1 cellular context compared by ENCODE assay signal in the genomic region with DNA sequence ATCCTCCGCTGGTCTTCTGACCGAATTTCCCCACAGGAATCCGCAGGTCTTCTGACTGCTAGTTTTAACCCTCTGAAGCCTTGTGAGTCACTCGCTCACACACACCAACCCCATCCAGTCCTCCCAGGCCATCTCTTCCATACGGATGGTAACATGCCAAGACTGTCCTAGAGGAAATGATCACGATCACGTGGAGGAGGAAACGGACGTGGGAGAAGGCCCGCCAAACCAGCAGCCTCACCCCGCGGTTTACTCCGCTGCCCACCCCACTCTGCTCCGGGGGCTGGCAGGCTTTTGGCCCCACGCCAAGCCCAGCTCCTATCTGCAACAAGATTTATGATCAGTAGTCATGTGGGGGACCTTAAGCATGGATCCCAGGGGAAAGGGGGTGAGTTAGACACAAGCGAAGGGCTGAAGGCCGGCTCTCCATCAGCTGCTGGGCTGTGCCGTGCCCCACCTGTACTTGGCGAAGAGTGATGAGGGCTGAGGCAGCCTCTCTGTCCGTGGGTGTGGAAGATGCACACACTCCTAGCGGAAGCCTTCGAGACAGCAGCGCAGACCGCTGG.
TF ChIP-seq lines count a peak whose summit lies in the region.

No MANE protein-coding gene starts in this region.

TF ChIP-seq in HEK293, 187 proteins besides CTCF, POLR2A, EP300 and RAD21 (continued from another document and continues in another):
- TF ChIP-seq, protein P1, sequence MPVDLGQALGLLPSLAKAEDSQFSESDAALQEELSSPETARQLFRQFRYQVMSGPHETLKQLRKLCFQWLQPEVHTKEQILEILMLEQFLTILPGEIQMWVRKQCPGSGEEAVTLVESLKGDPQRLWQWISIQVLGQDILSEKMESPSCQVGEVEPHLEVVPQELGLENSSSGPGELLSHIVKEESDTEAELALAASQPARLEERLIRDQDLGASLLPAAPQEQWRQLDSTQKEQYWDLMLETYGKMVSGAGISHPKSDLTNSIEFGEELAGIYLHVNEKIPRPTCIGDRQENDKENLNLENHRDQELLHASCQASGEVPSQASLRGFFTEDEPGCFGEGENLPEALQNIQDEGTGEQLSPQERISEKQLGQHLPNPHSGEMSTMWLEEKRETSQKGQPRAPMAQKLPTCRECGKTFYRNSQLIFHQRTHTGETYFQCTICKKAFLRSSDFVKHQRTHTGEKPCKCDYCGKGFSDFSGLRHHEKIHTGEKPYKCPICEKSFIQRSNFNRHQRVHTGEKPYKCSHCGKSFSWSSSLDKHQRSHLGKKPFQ (tag by site-specific recombination; IDR thresholded peaks at IDR 0.05) = 0 out of 2 replicates have a peak, but pooled peaks have one; percentile 29
- TF ChIP-seq ZBTB48 (tag by site-specific recombination; IDR thresholded peaks at IDR 0.05) (peak; percentile 29; the same call in 1 of the 2 replicates), ZNF585B (tag by site-specific recombination; IDR thresholded peaks at IDR 0.05) (no peak), SETDB1 (IDR thresholded peaks at IDR 0.05; ENCODE audit: insufficient read length, low read length) (no peak), ZNF157 (tag by site-specific recombination; IDR thresholded peaks at IDR 0.05) (no peak), ZNF610 (tag by site-specific recombination; IDR thresholded peaks at IDR 0.05; ENCODE audit: borderline replicate concordance) (no peak), ZNF274 (IDR thresholded peaks at IDR 0.05; ENCODE audit: low read length) (no peak), ZNF274 (tag by site-specific recombination; IDR thresholded peaks at IDR 0.05; ENCODE audit: borderline replicate concordance) (no peak), ZNF544 (tag by site-specific recombination; IDR thresholded peaks at IDR 0.05) (no peak), OSR2 (tag by site-specific recombination; IDR thresholded peaks at IDR 0.05) (peak; percentile 83), ZNF776 (tag by site-specific recombination; IDR thresholded peaks at IDR 0.05; ENCODE audit: borderline replicate concordance) (no peak), BCL11A (tag by site-specific recombination; IDR thresholded peaks at IDR 0.05; ENCODE audit: low read depth) (no peak), ZNF701 (tag by site-specific recombination; IDR thresholded peaks at IDR 0.05) (no peak), ZNF837 (tag by site-specific recombination; IDR thresholded peaks at IDR 0.05) (no peak), EGR2 (tag by site-specific recombination; IDR thresholded peaks at IDR 0.05; ENCODE audit: low read depth) (peak; percentile 93), TRIM28 (IDR thresholded peaks at IDR 0.05; ENCODE audit: borderline replicate concordance, low read length) (no peak), ZNF510 (tag by site-specific recombination; IDR thresholded peaks at IDR 0.05; ENCODE audit: insufficient replicate concordance) (no peak), ZNF391 (tag by site-specific recombination; IDR thresholded peaks at IDR 0.05; ENCODE audit: borderline replicate concordance, low read depth) (no peak), SP2 (tag by site-specific recombination; IDR thresholded peaks at IDR 0.05) (peak; percentile 30), ZNF529 (tag by site-specific recombination; IDR thresholded peaks at IDR 0.05; ENCODE audit: insufficient replicate concordance) (no peak), SCRT1 (tag by site-specific recombination; IDR thresholded peaks at IDR 0.05; ENCODE audit: borderline replicate concordance) (no peak), ZNF521 (tag by site-specific recombination; IDR thresholded peaks at IDR 0.05) (no peak), MZF1 (tag by site-specific recombination; IDR thresholded peaks at IDR 0.05; ENCODE audit: borderline replicate concordance) (no peak), ZNF514 (tag by site-specific recombination; IDR thresholded peaks at IDR 0.05) (no peak), IKZF3 (tag by site-specific recombination; IDR thresholded peaks at IDR 0.05) (peak; percentile 91), ZNF548 (tag by site-specific recombination; IDR thresholded peaks at IDR 0.05) (no peak), ZNF791 (tag by site-specific recombination; IDR thresholded peaks at IDR 0.05) (no peak), ZNF621 (tag by site-specific recombination; IDR thresholded peaks at IDR 0.05) (no peak), ZNF121 (tag by site-specific recombination; IDR thresholded peaks at IDR 0.05) (no peak)
- TF ChIP-seq, protein P2, sequence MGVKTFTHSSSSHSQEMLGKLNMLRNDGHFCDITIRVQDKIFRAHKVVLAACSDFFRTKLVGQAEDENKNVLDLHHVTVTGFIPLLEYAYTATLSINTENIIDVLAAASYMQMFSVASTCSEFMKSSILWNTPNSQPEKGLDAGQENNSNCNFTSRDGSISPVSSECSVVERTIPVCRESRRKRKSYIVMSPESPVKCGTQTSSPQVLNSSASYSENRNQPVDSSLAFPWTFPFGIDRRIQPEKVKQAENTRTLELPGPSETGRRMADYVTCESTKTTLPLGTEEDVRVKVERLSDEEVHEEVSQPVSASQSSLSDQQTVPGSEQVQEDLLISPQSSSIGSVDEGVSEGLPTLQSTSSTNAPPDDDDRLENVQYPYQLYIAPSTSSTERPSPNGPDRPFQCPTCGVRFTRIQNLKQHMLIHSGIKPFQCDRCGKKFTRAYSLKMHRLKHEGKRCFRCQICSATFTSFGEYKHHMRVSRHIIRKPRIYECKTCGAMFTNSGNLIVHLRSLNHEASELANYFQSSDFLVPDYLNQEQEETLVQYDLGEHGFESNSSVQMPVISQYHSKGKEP (tag by site-specific recombination; IDR thresholded peaks at IDR 0.05) = 0 out of 2 replicates have a peak, but pooled peaks have one; percentile 27
- TF ChIP-seq, protein P3, sequence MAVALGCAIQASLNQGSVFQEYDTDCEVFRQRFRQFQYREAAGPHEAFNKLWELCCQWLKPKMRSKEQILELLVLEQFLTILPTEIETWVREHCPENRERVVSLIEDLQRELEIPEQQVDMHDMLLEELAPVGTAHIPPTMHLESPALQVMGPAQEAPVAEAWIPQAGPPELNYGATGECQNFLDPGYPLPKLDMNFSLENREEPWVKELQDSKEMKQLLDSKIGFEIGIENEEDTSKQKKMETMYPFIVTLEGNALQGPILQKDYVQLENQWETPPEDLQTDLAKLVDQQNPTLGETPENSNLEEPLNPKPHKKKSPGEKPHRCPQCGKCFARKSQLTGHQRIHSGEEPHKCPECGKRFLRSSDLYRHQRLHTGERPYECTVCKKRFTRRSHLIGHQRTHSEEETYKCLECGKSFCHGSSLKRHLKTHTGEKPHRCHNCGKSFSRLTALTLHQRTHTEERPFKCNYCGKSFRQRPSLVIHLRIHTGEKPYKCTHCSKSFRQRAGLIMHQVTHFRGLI (tag by site-specific recombination; IDR thresholded peaks at IDR 0.05) = peak; percentile 80
- TF ChIP-seq, protein P4, sequence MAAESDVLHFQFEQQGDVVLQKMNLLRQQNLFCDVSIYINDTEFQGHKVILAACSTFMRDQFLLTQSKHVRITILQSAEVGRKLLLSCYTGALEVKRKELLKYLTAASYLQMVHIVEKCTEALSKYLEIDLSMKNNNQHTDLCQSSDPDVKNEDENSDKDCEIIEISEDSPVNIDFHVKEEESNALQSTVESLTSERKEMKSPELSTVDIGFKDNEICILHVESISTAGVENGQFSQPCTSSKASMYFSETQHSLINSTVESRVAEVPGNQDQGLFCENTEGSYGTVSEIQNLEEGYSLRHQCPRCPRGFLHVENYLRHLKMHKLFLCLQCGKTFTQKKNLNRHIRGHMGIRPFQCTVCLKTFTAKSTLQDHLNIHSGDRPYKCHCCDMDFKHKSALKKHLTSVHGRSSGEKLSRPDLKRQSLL (tag by site-specific recombination; IDR thresholded peaks at IDR 0.05) = no peak
- TF ChIP-seq, protein P5, sequence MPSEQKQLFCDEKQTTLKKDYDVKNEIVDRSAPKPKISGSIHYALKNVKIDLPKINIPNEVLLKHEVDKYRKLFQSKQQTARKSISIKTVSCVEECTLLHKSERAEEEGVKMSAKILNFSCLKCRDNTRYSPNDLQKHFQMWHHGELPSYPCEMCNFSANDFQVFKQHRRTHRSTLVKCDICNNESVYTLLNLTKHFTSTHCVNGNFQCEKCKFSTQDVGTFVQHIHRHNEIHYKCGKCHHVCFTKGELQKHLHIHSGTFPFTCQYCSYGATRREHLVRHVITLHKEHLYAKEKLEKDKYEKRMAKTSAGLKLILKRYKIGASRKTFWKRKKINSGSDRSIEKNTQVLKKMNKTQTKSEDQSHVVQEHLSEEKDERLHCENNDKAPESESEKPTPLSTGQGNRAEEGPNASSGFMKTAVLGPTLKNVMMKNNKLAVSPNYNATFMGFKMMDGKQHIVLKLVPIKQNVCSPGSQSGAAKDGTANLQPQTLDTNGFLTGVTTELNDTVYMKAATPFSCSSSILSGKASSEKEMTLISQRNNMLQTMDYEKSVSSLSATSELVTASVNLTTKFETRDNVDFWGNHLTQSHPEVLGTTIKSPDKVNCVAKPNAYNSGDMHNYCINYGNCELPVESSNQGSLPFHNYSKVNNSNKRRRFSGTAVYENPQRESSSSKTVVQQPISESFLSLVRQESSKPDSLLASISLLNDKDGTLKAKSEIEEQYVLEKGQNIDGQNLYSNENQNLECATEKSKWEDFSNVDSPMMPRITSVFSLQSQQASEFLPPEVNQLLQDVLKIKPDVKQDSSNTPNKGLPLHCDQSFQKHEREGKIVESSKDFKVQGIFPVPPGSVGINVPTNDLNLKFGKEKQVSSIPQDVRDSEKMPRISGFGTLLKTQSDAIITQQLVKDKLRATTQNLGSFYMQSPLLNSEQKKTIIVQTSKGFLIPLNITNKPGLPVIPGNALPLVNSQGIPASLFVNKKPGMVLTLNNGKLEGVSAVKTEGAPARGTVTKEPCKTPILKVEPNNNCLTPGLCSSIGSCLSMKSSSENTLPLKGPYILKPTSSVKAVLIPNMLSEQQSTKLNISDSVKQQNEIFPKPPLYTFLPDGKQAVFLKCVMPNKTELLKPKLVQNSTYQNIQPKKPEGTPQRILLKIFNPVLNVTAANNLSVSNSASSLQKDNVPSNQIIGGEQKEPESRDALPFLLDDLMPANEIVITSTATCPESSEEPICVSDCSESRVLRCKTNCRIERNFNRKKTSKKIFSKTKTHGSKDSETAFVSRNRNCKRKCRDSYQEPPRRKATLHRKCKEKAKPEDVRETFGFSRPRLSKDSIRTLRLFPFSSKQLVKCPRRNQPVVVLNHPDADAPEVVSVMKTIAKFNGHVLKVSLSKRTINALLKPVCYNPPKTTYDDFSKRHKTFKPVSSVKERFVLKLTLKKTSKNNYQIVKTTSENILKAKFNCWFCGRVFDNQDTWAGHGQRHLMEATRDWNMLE (tag by site-specific recombination; conservative IDR thresholded peaks at IDR 0.05; ENCODE audit: low read depth) = no peak
- TF ChIP-seq, protein P6, sequence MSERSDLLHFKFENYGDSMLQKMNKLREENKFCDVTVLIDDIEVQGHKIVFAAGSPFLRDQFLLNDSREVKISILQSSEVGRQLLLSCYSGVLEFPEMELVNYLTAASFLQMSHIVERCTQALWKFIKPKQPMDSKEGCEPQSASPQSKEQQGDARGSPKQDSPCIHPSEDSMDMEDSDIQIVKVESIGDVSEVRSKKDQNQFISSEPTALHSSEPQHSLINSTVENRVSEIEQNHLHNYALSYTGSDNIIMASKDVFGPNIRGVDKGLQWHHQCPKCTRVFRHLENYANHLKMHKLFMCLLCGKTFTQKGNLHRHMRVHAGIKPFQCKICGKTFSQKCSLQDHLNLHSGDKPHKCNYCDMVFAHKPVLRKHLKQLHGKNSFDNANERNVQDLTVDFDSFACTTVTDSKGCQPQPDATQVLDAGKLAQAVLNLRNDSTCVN (tag by site-specific recombination; optimal IDR thresholded peaks at IDR 0.05) = no peak
- TF ChIP-seq, protein P7, sequence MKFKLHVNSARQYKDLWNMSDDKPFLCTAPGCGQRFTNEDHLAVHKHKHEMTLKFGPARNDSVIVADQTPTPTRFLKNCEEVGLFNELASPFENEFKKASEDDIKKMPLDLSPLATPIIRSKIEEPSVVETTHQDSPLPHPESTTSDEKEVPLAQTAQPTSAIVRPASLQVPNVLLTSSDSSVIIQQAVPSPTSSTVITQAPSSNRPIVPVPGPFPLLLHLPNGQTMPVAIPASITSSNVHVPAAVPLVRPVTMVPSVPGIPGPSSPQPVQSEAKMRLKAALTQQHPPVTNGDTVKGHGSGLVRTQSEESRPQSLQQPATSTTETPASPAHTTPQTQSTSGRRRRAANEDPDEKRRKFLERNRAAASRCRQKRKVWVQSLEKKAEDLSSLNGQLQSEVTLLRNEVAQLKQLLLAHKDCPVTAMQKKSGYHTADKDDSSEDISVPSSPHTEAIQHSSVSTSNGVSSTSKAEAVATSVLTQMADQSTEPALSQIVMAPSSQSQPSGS (tag by site-specific recombination; IDR thresholded peaks at IDR 0.05; ENCODE audit: low read depth) = no peak
- TF ChIP-seq, protein P8, sequence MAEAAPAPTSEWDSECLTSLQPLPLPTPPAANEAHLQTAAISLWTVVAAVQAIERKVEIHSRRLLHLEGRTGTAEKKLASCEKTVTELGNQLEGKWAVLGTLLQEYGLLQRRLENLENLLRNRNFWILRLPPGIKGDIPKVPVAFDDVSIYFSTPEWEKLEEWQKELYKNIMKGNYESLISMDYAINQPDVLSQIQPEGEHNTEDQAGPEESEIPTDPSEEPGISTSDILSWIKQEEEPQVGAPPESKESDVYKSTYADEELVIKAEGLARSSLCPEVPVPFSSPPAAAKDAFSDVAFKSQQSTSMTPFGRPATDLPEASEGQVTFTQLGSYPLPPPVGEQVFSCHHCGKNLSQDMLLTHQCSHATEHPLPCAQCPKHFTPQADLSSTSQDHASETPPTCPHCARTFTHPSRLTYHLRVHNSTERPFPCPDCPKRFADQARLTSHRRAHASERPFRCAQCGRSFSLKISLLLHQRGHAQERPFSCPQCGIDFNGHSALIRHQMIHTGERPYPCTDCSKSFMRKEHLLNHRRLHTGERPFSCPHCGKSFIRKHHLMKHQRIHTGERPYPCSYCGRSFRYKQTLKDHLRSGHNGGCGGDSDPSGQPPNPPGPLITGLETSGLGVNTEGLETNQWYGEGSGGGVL (tag by site-specific recombination; IDR thresholded peaks at IDR 0.05) = peak; percentile 93
- TF ChIP-seq, protein P9, sequence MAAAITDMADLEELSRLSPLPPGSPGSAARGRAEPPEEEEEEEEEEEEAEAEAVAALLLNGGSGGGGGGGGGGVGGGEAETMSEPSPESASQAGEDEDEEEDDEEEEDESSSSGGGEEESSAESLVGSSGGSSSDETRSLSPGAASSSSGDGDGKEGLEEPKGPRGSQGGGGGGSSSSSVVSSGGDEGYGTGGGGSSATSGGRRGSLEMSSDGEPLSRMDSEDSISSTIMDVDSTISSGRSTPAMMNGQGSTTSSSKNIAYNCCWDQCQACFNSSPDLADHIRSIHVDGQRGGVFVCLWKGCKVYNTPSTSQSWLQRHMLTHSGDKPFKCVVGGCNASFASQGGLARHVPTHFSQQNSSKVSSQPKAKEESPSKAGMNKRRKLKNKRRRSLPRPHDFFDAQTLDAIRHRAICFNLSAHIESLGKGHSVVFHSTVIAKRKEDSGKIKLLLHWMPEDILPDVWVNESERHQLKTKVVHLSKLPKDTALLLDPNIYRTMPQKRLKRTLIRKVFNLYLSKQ (tag by site-specific recombination; IDR thresholded peaks at IDR 0.05; ENCODE audit: borderline replicate concordance) = no peak
- TF ChIP-seq, protein P10, sequence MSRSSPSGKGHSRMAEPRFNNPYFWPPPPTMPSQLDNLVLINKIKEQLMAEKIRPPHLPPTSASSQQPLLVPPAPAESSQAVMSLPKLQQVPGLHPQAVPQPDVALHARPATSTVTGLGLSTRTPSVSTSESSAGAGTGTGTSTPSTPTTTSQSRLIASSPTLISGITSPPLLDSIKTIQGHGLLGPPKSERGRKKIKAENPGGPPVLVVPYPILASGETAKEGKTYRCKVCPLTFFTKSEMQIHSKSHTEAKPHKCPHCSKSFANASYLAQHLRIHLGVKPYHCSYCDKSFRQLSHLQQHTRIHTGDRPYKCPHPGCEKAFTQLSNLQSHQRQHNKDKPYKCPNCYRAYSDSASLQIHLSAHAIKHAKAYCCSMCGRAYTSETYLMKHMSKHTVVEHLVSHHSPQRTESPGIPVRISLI (tag by site-specific recombination; IDR thresholded peaks at IDR 0.05) = no peak
